ENCODE assay signal across 1 cellular context in genomic region chr6:11153447-11153846, GRCh38.
TF ChIP-seq lines count a peak whose summit lies in the region.

No MANE protein-coding gene starts in this region.

TF ChIP-seq in GM12878, 131 proteins besides CTCF, POLR2A, EP300 and RAD21:
- TF ChIP-seq CUX1 (IDR thresholded peaks at IDR 0.05; ENCODE audit: insufficient replicate concordance, low read depth, low read length) (no peak), IKZF1 (conservative IDR thresholded peaks at IDR 0.05) (no peak), YBX1 (IDR thresholded peaks at IDR 0.05) (no peak), POLR2AphosphoS2 (IDR thresholded peaks at IDR 0.05; ENCODE audit: low read depth, low read length) (no peak), IRF5 (IDR thresholded peaks at IDR 0.05; ENCODE audit: borderline replicate concordance) (no peak), BCL3 (IDR thresholded peaks at IDR 0.05; ENCODE audit: borderline replicate concordance, insufficient read depth, low read depth, low read length, poor library complexity, severe bottlenecking) (no peak), ZBED1 (IDR thresholded peaks at IDR 0.05; ENCODE audit: borderline replicate concordance) (no peak), ZNF622 (IDR thresholded peaks at IDR 0.05) (no peak), ESRRA (IDR thresholded peaks at IDR 0.05; ENCODE audit: low read length) (no peak), POU2F2 (IDR thresholded peaks at IDR 0.05; ENCODE audit: borderline replicate concordance, low read depth, low read length) (no peak), ZBTB33 (IDR thresholded peaks at IDR 0.05) (no peak), ASH2L (IDR thresholded peaks at IDR 0.05; ENCODE audit: borderline replicate concordance, low read depth) (no peak)
TF ChIP-seq in GM12878: peak in this region for 0.
